ENCODE assay signal across 8 cellular contexts in genomic region chr17:62819511-62820221, GRCh38. TPM values are rescaled to one million over a fixed set of nuclear protein-coding genes. Genes with fewer than 3 reads are reported as not detected.
A peak's percentile ranks its signal among the peaks of the same experiment; 100 is the strongest.
DNase-seq lines count a peak whose midpoint lies in the region; ATAC-seq and TF ChIP-seq lines count a peak whose summit lies in the region.

No MANE protein-coding gene starts in this region.

- no peaks in the 10 kb centered on the region for H3K79me2 ChIP-seq in mesendoderm (ENCODE audit: control insufficient read depth, insufficient read depth, low read length)

- no peak overlapping the region for H3K18ac ChIP-seq in mesendoderm (ENCODE audit: low read length)

- no peak overlapping the region for H2AK5ac ChIP-seq in mesendoderm (ENCODE audit: low read length)

- no peaks in the 10 kb centered on the region for H3K4me1 ChIP-seq in mesendoderm (ENCODE audit: control insufficient read depth, low read depth, low read length)

- peak overlapping the region; percentile 28 for H3K56ac ChIP-seq in mesendoderm (ENCODE audit: low read length)

- H3K27ac ChIP-seq in mesendoderm (ENCODE audit: low read depth, low read length), result no peak overlapping the region

- no peak overlapping the region for H2BK5ac ChIP-seq in mesendoderm (ENCODE audit: low read length)

- H3K4ac ChIP-seq in mesendoderm (ENCODE audit: low read depth, low read length), result no peak overlapping the region

- H3K79me1 ChIP-seq in mesendoderm (ENCODE audit: low read length), result no peaks in the 10 kb centered on the region

- no peak overlapping the region for H3K9ac ChIP-seq in mesendoderm (ENCODE audit: low read length)

- H2BK15ac ChIP-seq in mesendoderm (replicated peaks; ENCODE audit: low read depth), result no peak overlapping the region

- no peak overlapping the region for H3K4me2 ChIP-seq in mesendoderm (ENCODE audit: low read length)

- H3K4me3 ChIP-seq in mesendoderm (ENCODE audit: low read length), result no peak overlapping the region

- TF ChIP-seq CTCF in CD14-positive monocyte (IDR thresholded peaks at IDR 0.05), result no peak

- whole genome bisulfite sequencing in mesendoderm (ENCODE audit: extremely low coverage, insufficient coverage, low lambda C conversion rate), result no CpG with 5 or more reads among the region's 12 CpGs

- no peak for ATAC-seq in HG02571 (IDR thresholded peaks at IDR 0.05; ENCODE audit: unreplicated experiment)

- no peak overlapping the region for H3K23ac ChIP-seq in mesendoderm (ENCODE audit: low read length)

- H3K27ac Mint-ChIP-seq in CD14-positive monocyte, result peak overlapping the region in 2 of 7 donors; percentile 15 to 22
- H3K27ac Mint-ChIP-seq in activated naive CD4-positive, alpha-beta T cell treated with anti-CD3 and anti-CD28 coated beads, Interleukin-2, amount 10 ng/mL, durations not matched to agents 7 days and 5 days, result no peak overlapping the region

- H4K5ac ChIP-seq in mesendoderm (ENCODE audit: low read length), result no peak overlapping the region

- DNase-seq in CD14-positive monocyte (ENCODE audit: low spot score) (no peak), NCI-H1694 (lab: John Stamatoyannopoulos, UW) (peak; percentile 72), dermis blood vessel endothelial cell (peak; percentile 88), mesendoderm (peak; percentile 95), putamen (ENCODE audit: low spot score) (no peak), DMS153 (lab: John Stamatoyannopoulos, UW) (no peak)
- no peak for DNase-seq in activated naive CD4-positive, alpha-beta T cell treated with anti-CD3 and anti-CD28 coated beads, Interleukin-2, amount 10 ng/mL, durations not matched to agents 7 days and 5 days

- H3K36me3 Mint-ChIP-seq in CD14-positive monocyte, result no peaks in the 10 kb centered on the region
- no peaks in the 10 kb centered on the region for H3K36me3 Mint-ChIP-seq in activated naive CD4-positive, alpha-beta T cell treated with anti-CD3 and anti-CD28 coated beads, Interleukin-2, amount 10 ng/mL, durations not matched to agents 7 days and 5 days

- no peaks in the 10 kb centered on the region for H3K36me3 ChIP-seq in mesendoderm (ENCODE audit: control insufficient read depth, insufficient read depth, low read length)

- H3K4me1 Mint-ChIP-seq in CD14-positive monocyte, result peaks cover 14% of the 10 kb centered on the region
- H3K4me1 Mint-ChIP-seq in activated naive CD4-positive, alpha-beta T cell treated with anti-CD3 and anti-CD28 coated beads, Interleukin-2, amount 10 ng/mL, durations not matched to agents 7 days and 5 days, result peaks cover 7% of the 10 kb centered on the region

- intact Hi-C loops in CD14-positive monocyte (cut with micrococcal nuclease), result no loop called here

- no peaks in the 10 kb centered on the region for H3K9me3 Mint-ChIP-seq in CD14-positive monocyte
- H3K9me3 Mint-ChIP-seq in activated naive CD4-positive, alpha-beta T cell treated with anti-CD3 and anti-CD28 coated beads, Interleukin-2, amount 10 ng/mL, durations not matched to agents 7 days and 5 days, result no peaks in the 10 kb centered on the region

- no peak overlapping the region for H2BK120ac ChIP-seq in mesendoderm (ENCODE audit: low read depth, low read length)

- peaks cover 1 to 4% (median 2%) of the 10 kb centered on the region in 3 donors for H3K27me3 Mint-ChIP-seq in CD14-positive monocyte (ENCODE audit: low read depth in 3 of 3)
- H3K27me3 Mint-ChIP-seq in activated naive CD4-positive, alpha-beta T cell treated with anti-CD3 and anti-CD28 coated beads, Interleukin-2, amount 10 ng/mL, durations not matched to agents 7 days and 5 days, result peaks cover 20% of the 10 kb centered on the region

- no peak overlapping the region for H4K8ac ChIP-seq in mesendoderm (ENCODE audit: low read depth, low read length)

- H3K27me3 ChIP-seq in mesendoderm (ENCODE audit: insufficient read depth, low read length, poor library complexity), result no peaks in the 10 kb centered on the region

- peak overlapping the region; percentile 32 to 65 for H3K4me3 Mint-ChIP-seq in CD14-positive monocyte
- no peak overlapping the region for H3K4me3 Mint-ChIP-seq in activated naive CD4-positive, alpha-beta T cell treated with anti-CD3 and anti-CD28 coated beads, Interleukin-2, amount 10 ng/mL, durations not matched to agents 7 days and 5 days

- CTCF ChIA-PET in activated naive CD4-positive, alpha-beta T cell treated with anti-CD3 and anti-CD28 coated beads, Interleukin-2, amount 10 ng/mL, durations not matched to agents 7 days and 5 days (lab: Charles Lee), result no interaction called here

RNA-seq across cellular contexts. Expression of gene MARCHF10, which starts 11.6 kb away (rescaled TPM):
- not detected for polyA plus RNA-seq in CD14-positive monocyte
- total RNA-seq in dermis blood vessel endothelial cell, result not detected in 2 replicates
- polyA plus RNA-seq in mesendoderm (2013, experiment 1 of 2), result 0.13 TPM
- polyA plus RNA-seq in mesendoderm (2013, experiment 2 of 2), result 0.15 TPM

Comparison
In these comparisons a context has a peak if more than half of its experiments do, and no peak if none do; other contexts are left out.
1. DNase-seq: peak in NCI-H1694 (single experiment), dermis blood vessel endothelial cell (single experiment) and mesendoderm (single experiment); none in CD14-positive monocyte (single experiment), putamen (single experiment), DMS153 (single experiment) and activated naive CD4-positive, alpha-beta T cell treated with anti-CD3 and anti-CD28 coated beads, Interleukin-2, amount 10 ng/mL, durations not matched to agents 7 days and 5 days (single experiment).